In the genomic region with DNA sequence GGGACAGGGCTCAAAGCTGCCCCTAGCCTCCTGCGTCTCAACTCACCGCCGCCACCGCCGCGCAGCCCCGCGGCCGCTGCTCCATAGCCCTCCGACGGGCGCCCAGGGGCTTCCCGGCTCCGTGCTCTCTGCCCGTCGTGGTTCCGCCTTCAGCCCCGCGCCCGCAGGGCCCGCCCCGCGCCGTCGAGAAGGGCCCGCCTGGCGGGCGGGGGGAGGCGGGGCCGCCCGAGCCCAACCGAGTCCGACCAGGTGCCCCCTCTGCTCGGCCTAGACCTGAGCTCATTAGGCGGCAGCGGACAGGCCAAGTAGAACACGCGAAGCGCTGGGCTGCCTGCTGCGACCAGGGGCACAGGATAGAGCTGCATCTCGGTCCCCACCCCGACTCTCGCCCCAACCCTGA, we compare ENCODE assay signal across 8 cellular contexts. TPM values are rescaled to one million over a fixed set of nuclear protein-coding genes. Genes with fewer than 3 reads are reported as not detected.
A peak's percentile ranks its signal among the peaks of the same experiment; 100 is the strongest.
DNase-seq lines count a peak whose midpoint lies in the region; ATAC-seq and TF ChIP-seq lines count a peak whose summit lies in the region.

A gene with protein sequence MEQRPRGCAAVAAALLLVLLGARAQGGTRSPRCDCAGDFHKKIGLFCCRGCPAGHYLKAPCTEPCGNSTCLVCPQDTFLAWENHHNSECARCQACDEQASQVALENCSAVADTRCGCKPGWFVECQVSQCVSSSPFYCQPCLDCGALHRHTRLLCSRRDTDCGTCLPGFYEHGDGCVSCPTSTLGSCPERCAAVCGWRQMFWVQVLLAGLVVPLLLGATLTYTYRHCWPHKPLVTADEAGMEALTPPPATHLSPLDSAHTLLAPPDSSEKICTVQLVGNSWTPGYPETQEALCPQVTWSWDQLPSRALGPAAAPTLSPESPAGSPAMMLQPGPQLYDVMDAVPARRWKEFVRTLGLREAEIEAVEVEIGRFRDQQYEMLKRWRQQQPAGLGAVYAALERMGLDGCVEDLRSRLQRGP (minus strand): TSS at position 151 of the 400 bp plus-strand sequence. CDS start 66 bp downstream, at position 85.

- ATAC-seq in natural killer cell: peak; percentile 30 to 87 (median 78)
- no peak for ATAC-seq in GM18517 (IDR thresholded peaks at IDR 0.05; ENCODE audit: unreplicated experiment)
- ATAC-seq in HG02571 (IDR thresholded peaks at IDR 0.05; ENCODE audit: unreplicated experiment): no peak
- ATAC-seq in GM18868 (IDR thresholded peaks at IDR 0.05; ENCODE audit: unreplicated experiment): no peak

- H3K4me1 Mint-ChIP-seq in natural killer cell: peaks cover 6 to 18% of the 10 kb centered on the region in 2 donors

- H3K36me3 Mint-ChIP-seq in natural killer cell: no peaks in the 10 kb centered on the region

- peaks cover 28 to 64% (median 43%) of the 10 kb centered on the region in 11 experiments for H3K27me3 ChIP-seq in BLaER1 treated with 17β-estradiol and CSF1 and Interleukin-3, amounts not matched to agents 10 nM and 100 nM
- H3K27me3 ChIP-seq in breast epithelium: no peaks in the 10 kb centered on the region

- H3K4me1 ChIP-seq in BLaER1 treated with 17β-estradiol and CSF1 and Interleukin-3, amounts not matched to agents 10 nM and 100 nM: peaks cover 14 to 40% (median 26%) of the 10 kb centered on the region in 10 experiments
- H3K4me1 ChIP-seq in breast epithelium: no peaks in the 10 kb centered on the region

- TF ChIP-seq POLR2A in breast epithelium (IDR thresholded peaks at IDR 0.05): no peak

- no peaks in the 10 kb centered on the region for H3K9me3 ChIP-seq in BLaER1 treated with 17β-estradiol and CSF1 and Interleukin-3, amounts not matched to agents 10 nM and 100 nM (replicated peaks in 1 of 11)
- H3K9me3 ChIP-seq in breast epithelium: no peaks in the 10 kb centered on the region

- H4K20me1 ChIP-seq in BLaER1 treated with 17β-estradiol and CSF1 and Interleukin-3, amounts not matched to agents 10 nM and 100 nM: peaks cover 0 to 29% (median 0%) of the 10 kb centered on the region in 11 experiments; a peak in 2 of 22 replicates

- intact Hi-C loops in breast epithelium (cut with DNase I; ENCODE audit: low total_unique reads): no loop called here
- intact Hi-C loops in natural killer cell (cut with micrococcal nuclease): no loop called here

- peak within 1 kb of the TSS in 8 of 11 experiments; percentile 28 to 63 (median 41); a peak in 14 of 22 replicates for H3K27ac ChIP-seq in BLaER1 treated with 17β-estradiol and CSF1 and Interleukin-3, amounts not matched to agents 10 nM and 100 nM
- no peak within 1 kb of the TSS for H3K27ac ChIP-seq in breast epithelium

- H3K4me3 Mint-ChIP-seq in natural killer cell: peak within 1 kb of the TSS; percentile 77

- peaks cover 0 to 11% of the 10 kb centered on the region in 2 donors for H3K27me3 Mint-ChIP-seq in natural killer cell (ENCODE audit: low read depth in 2 of 2)

- peak within 1 kb of the TSS in 1 of 2 donors; percentile 79 for H3K27ac Mint-ChIP-seq in natural killer cell

- H3K4me2 ChIP-seq in BLaER1 treated with 17β-estradiol and CSF1 and Interleukin-3, amounts not matched to agents 10 nM and 100 nM: peak within 1 kb of the TSS; percentile 64 to 93 (median 81)

- H3K9me3 Mint-ChIP-seq in natural killer cell: no peaks in the 10 kb centered on the region

- TF ChIP-seq CTCF in breast epithelium (IDR thresholded peaks at IDR 0.05) (no peak), natural killer cell (IDR thresholded peaks at IDR 0.05) (no peak)

- peak within 1 kb of the TSS; percentile 48 to 70 (median 58) for H3K4me3 ChIP-seq in BLaER1 treated with 17β-estradiol and CSF1 and Interleukin-3, amounts not matched to agents 10 nM and 100 nM
- H3K4me3 ChIP-seq in breast epithelium: no peak within 1 kb of the TSS

- DNase-seq in activated CD4-positive, CD25-positive, alpha-beta regulatory T cell (lab: John Stamatoyannopoulos, UW): peak; percentile 26 to 42 (median 34)
- DNase-seq in breast epithelium (ENCODE audit: low spot score in 2 of 2): no peak
- DNase-seq in natural killer cell: no peak
- no peak for DNase-seq in NCI-H345 treated with DMSO at 0.1 percent for 48 hours (lab: John Stamatoyannopoulos, UW; ENCODE audit: unreplicated experiment)

- H3K9ac ChIP-seq in BLaER1 treated with 17β-estradiol and CSF1 and Interleukin-3, amounts not matched to agents 10 nM and 100 nM: peak within 1 kb of the TSS; percentile 37 to 80 (median 68); a peak in 20 of 22 replicates

- peaks cover 0 to 18% (median 0%) of the 10 kb centered on the region in 11 experiments; a peak in 5 of 22 replicates for H3K36me3 ChIP-seq in BLaER1 treated with 17β-estradiol and CSF1 and Interleukin-3, amounts not matched to agents 10 nM and 100 nM
- H3K36me3 ChIP-seq in breast epithelium: no peaks in the 10 kb centered on the region

RNA-seq across cellular contexts. Expression of the gene that starts here (rescaled TPM):
- 10 to 100 TPM in 2 of 3 donors, 1 to 10 TPM in 1; 3.8 to 13.1 (median 12.4) TPM for total RNA-seq in breast epithelium
- 10 to 100 TPM; 14.5 to 41.5 (median 19.9) TPM for total RNA-seq in natural killer cell

Comparison
In these comparisons a context has a peak if more than half of its experiments do, and no peak if none do; other contexts are left out.
1. H3K27ac ChIP-seq: peak in BLaER1 treated with 17β-estradiol and CSF1 and Interleukin-3, amounts not matched to agents 10 nM and 100 nM (8 of 11); none in breast epithelium (0 of 2).
2. H3K4me3 ChIP-seq: peak in BLaER1 treated with 17β-estradiol and CSF1 and Interleukin-3, amounts not matched to agents 10 nM and 100 nM (10 of 10); none in breast epithelium (0 of 3).
3. DNase-seq: peak in activated CD4-positive, CD25-positive, alpha-beta regulatory T cell (4 of 4); none in breast epithelium (0 of 2), natural killer cell (single experiment) and NCI-H345 treated with DMSO at 0.1 percent for 48 hours (single experiment).
4. ATAC-seq: peak in natural killer cell (3 of 3); none in GM18517 (single experiment), HG02571 (single experiment) and GM18868 (single experiment).